In the genomic region with DNA sequence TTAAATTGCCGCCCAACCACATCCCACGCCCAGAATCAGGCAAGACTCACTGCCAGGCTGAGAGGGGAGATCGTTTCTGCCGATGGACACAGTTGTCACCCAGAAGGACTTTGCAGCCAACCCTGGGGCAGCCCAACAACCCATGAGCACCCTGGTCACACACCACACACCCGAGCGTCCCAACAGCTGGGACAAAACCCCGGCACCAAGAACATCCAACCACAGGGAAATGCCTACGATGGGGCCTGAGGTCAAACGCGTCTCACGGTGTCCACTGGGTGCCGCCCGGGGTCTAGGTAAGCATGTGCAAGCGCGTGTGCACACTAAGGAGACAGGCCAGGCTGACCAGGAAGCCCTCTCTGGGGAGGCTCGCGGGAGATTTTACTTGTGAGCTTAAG, we compare ENCODE assay signal across 25 cellular contexts.
"Had no signal": no experiment of that assay in that cellular context is flagged by ENCODE, and none has a peak within 500 bp of the region (broad histone marks: within the 10 kb centered on the region; RNA-seq: fewer than 3 reads in every experiment).

No MANE protein-coding gene starts in this region.

- ATAC-seq: activated CD8-positive, alpha-beta T cell treated with anti-CD3 and anti-CD28 coated beads for 36 hours; activated T-cell treated with anti-CD3 and anti-CD28 coated beads, Interleukin-2, amount 50 U/mL, for 72 hours; PC-3 had no signal

- H3K4me3 Mint-ChIP-seq: activated CD8-positive, alpha-beta T cell treated with anti-CD3 and anti-CD28 coated beads for 36 hours; activated naive CD4-positive, alpha-beta T cell treated with anti-CD3 and anti-CD28 coated beads, Interleukin-2, amount 10 ng/mL, durations not matched to agents 7 days and 5 days; activated naive CD8-positive, alpha-beta T cell treated with anti-CD3 and anti-CD28 coated beads for 36 hours; activated T-cell treated with anti-CD3 and anti-CD28 coated beads, Interleukin-2, amount 50 U/mL, for 72 hours; T-cell had no signal

- H3K36me3 ChIP-seq: breast epithelium had no signal

- H3K4me1 ChIP-seq: breast epithelium had no signal

- H3K27ac ChIP-seq: breast epithelium, KMS-11, VCaP had no signal

- DNase-seq: activated CD4-positive, CD25-positive, alpha-beta regulatory T cell; activated CD8-positive, alpha-beta memory T cell treated with anti-CD3 and anti-CD28 coated beads, Interleukin-2, amount 50 U/mL, for 4 hours; activated CD8-positive, alpha-beta T cell treated with anti-CD3 and anti-CD28 coated beads for 36 hours; activated gamma-delta T cell treated with Interleukin-2 at 50 U/mL for 16 hours; activated naive CD4-positive, alpha-beta T cell treated with anti-CD3 and anti-CD28 coated beads, Interleukin-2, amount 10 ng/mL, durations not matched to agents 7 days and 5 days; activated naive CD8-positive, alpha-beta T cell treated with anti-CD3 and anti-CD28 coated beads for 36 hours; activated T-cell treated with anti-CD3 and anti-CD28 coated beads, Interleukin-2, amount 50 U/mL, for 72 hours; anterior cingulate cortex; caudate nucleus; MG63; NCI-H1105; NCI-H1436 treated with DMSO at 0.1 percent for 48 hours; NCI-H187; NCI-H2081; NCI-H510A treated with DMSO at 0.1 percent for 48 hours; NCI-H69; PC-3; SIG-M5; T-cell; T-helper 2 cell; T1000 had no signal

- H3K27me3 ChIP-seq: breast epithelium, MG63 had no signal

- H3K4me3 ChIP-seq: breast epithelium, MG63 had no signal

- H3K27me3 Mint-ChIP-seq: activated CD8-positive, alpha-beta T cell treated with anti-CD3 and anti-CD28 coated beads for 36 hours; activated naive CD4-positive, alpha-beta T cell treated with anti-CD3 and anti-CD28 coated beads, Interleukin-2, amount 10 ng/mL, durations not matched to agents 7 days and 5 days; activated naive CD8-positive, alpha-beta T cell treated with anti-CD3 and anti-CD28 coated beads for 36 hours; T-cell had no signal

- H3K27ac Mint-ChIP-seq: activated CD8-positive, alpha-beta T cell treated with anti-CD3 and anti-CD28 coated beads for 36 hours; activated naive CD4-positive, alpha-beta T cell treated with anti-CD3 and anti-CD28 coated beads, Interleukin-2, amount 10 ng/mL, durations not matched to agents 7 days and 5 days; activated naive CD8-positive, alpha-beta T cell treated with anti-CD3 and anti-CD28 coated beads for 36 hours; activated T-cell treated with anti-CD3 and anti-CD28 coated beads, Interleukin-2, amount 50 U/mL, for 72 hours; activated T-helper 2 cell treated with anti-CD3 and anti-CD28 coated beads, Interferon-gamma antibody, Interleukin-2, Interleukin-4, amounts not matched to agents 10 μg/mL and 5 μg/mL and 100 μg/mL, durations not matched to agents 14 hours and 24 hours and 36 hours; T-cell had no signal

- H3K9me3 Mint-ChIP-seq: activated CD8-positive, alpha-beta T cell treated with anti-CD3 and anti-CD28 coated beads for 36 hours; activated naive CD4-positive, alpha-beta T cell treated with anti-CD3 and anti-CD28 coated beads, Interleukin-2, amount 10 ng/mL, durations not matched to agents 7 days and 5 days; activated naive CD8-positive, alpha-beta T cell treated with anti-CD3 and anti-CD28 coated beads for 36 hours; activated T-cell treated with anti-CD3 and anti-CD28 coated beads, Interleukin-2, amount 50 U/mL, for 72 hours; activated T-helper 2 cell treated with anti-CD3 and anti-CD28 coated beads, Interferon-gamma antibody, Interleukin-2, Interleukin-4, amounts not matched to agents 10 μg/mL and 5 μg/mL and 100 μg/mL, durations not matched to agents 14 hours and 24 hours and 36 hours; T-cell had no signal

- H3K9me3 ChIP-seq: breast epithelium, MG63 had no signal
